ENCODE assay signal across 29 cellular contexts in genomic region chr14:61621444-61621843, GRCh38.
DNase-seq lines count a peak whose midpoint lies in the region; ATAC-seq, FAIRE-seq and TF ChIP-seq lines count a peak whose summit lies in the region.
"Had no signal": no experiment of that assay in that cellular context is flagged by ENCODE, and none has a peak within 500 bp of the region (broad histone marks: within the 10 kb centered on the region; RNA-seq: fewer than 3 reads in every experiment).

No MANE protein-coding gene starts in this region.

- intact Hi-C loops in natural killer cell (cut with micrococcal nuclease), result no loop called here
- intact Hi-C loops in GM12878 (cut with micrococcal nuclease; ENCODE audit: unreplicated experiment), result no loop called here
- intact Hi-C loops in thyroid gland (cut with DNase I), result no loop called here

- H3K4me2 ChIP-seq in GM12878 (ENCODE audit: control insufficient read depth, insufficient read depth), result no peak overlapping the region

- SMC1A ChIA-PET in GM12878 (lab: Charles Lee; ENCODE audit: uncharacterized antibody, unreplicated experiment), result interaction anchor here (1.0 to 2.7 kb wide), 8 partner anchors 8 to 68 kb away, joined by 3 to 9 read pairs (median 5); no protein-coding TSS in a partner anchor

- in situ Hi-C loops in GM12878 (cut with MboI), result no loop called here

- H4K20me1 ChIP-seq in GM12878 (ENCODE audit: control insufficient read depth, insufficient read depth), result no peaks in the 10 kb centered on the region

- RAD21 ChIA-PET in GM12878 (lab: Charles Lee; ENCODE audit: unreplicated experiment), result no interaction called here

- TF ChIP-seq EP300 in GM12878 (IDR thresholded peaks at IDR 0.05; ENCODE audit: borderline replicate concordance in 1 of 2, control insufficient read depth in 1 of 2, low read depth in 2 of 2, low read length in 2 of 2), result no peak

- H3K4me1 ChIP-seq in GM12878 (ENCODE audit: control insufficient read depth, insufficient read depth, low read length), result peaks cover 2% of the 10 kb centered on the region; the same call in 1 of the 2 replicates
- peaks cover 16 to 29% of the 10 kb centered on the region in 2 donors for H3K4me1 ChIP-seq in thyroid gland

- TF ChIP-seq CTCF in natural killer cell (IDR thresholded peaks at IDR 0.05), result no peak
- TF ChIP-seq CTCF in GM12878 (IDR thresholded peaks at IDR 0.05 in 2 of 3, conservative IDR thresholded peaks at IDR 0.05 in 1 of 3; ENCODE audit: control insufficient read depth in 2 of 3, extremely low read depth in 1 of 3, insufficient read depth in 1 of 3, low read depth in 3 of 3, low read length in 3 of 3), result no peak
- no peak for TF ChIP-seq CTCF in thyroid gland (IDR thresholded peaks at IDR 0.05)

- H3K36me3 ChIP-seq in GM12878 (ENCODE audit: control insufficient read depth in 2 of 2, insufficient read depth in 2 of 2, low read length in 1 of 2) (no peaks in the 10 kb centered on the region), thyroid gland (no peaks in the 10 kb centered on the region)
- H3K36me3 ChIP-seq: esophagus muscularis mucosa, SJSA1, stomach, transverse colon had no signal

- no peak overlapping the region for H3K27ac ChIP-seq in GM12878 (ENCODE audit: control insufficient read depth, insufficient read depth)
- no peak overlapping the region for H3K27ac ChIP-seq in thyroid gland
- H3K27ac ChIP-seq: SJSA1, transverse colon had no signal

- H3K9me3 Mint-ChIP-seq in natural killer cell treated with Interleukin-12 subunit alpha and Interleukin-12 subunit beta and Interleukin-15 and Interleukin-18, amount 100 ng/mL, for 72 hours, result peaks cover 14% of the 10 kb centered on the region
- H3K9me3 Mint-ChIP-seq in natural killer cell, result no peaks in the 10 kb centered on the region
- H3K9me3 Mint-ChIP-seq in stimulated activated naive CD8-positive, alpha-beta T cell treated with anti-CD3 and anti-CD28 coated beads, Interleukin-15, amount 100 ng/mL, for 72 hours, result peaks cover 4 to 19% of the 10 kb centered on the region in 2 donors
- H3K9me3 Mint-ChIP-seq: CD8-positive, alpha-beta T cell; endodermal cell; HFFc6 had no signal

- no peak overlapping the region for H2AFZ ChIP-seq in GM12878 (ENCODE audit: control insufficient read depth, low read depth, low read length)

- TF ChIP-seq POLR2A in GM12878 (IDR thresholded peaks at IDR 0.05; ENCODE audit: low read depth, low read length) (no peak), thyroid gland (IDR thresholded peaks at IDR 0.05) (no peak)

- H3K4me3 Mint-ChIP-seq in natural killer cell treated with Interleukin-12 subunit alpha and Interleukin-12 subunit beta and Interleukin-15 and Interleukin-18, amount 100 ng/mL, for 72 hours, result peak overlapping the region; percentile 66
- no peak overlapping the region for H3K4me3 Mint-ChIP-seq in natural killer cell
- H3K4me3 Mint-ChIP-seq in stimulated activated naive CD8-positive, alpha-beta T cell treated with anti-CD3 and anti-CD28 coated beads, Interleukin-15, amount 100 ng/mL, for 72 hours, result peak overlapping the region; percentile 24 to 30
- H3K4me3 Mint-ChIP-seq: CD8-positive, alpha-beta T cell; endodermal cell; HFFc6; T-helper 17 cell had no signal

- no peak overlapping the region for H3K9ac ChIP-seq in GM12878 (ENCODE audit: control insufficient read depth, insufficient read depth, low read length)

- no peaks in the 10 kb centered on the region for H3K79me2 ChIP-seq in GM12878 (ENCODE audit: control insufficient read depth, insufficient read depth, low read length)

- no TSS peak for BruUV-seq in GM12878 (replicated peaks; lab: Mats Ljungman, UMichigan)

- no peak for DNase-seq in activated CD4-positive, CD25-positive, alpha-beta regulatory T cell (lab: John Stamatoyannopoulos, UW)
- DNase-seq in natural killer cell treated with Interleukin-12 subunit alpha and Interleukin-12 subunit beta and Interleukin-15 and Interleukin-18, amount 100 ng/mL, for 72 hours (ENCODE audit: low spot score), result no peak
- DNase-seq in natural killer cell (no peak), GM12878 (ENCODE audit: low read depth, low spot score) (no peak), NCI-H1105 (lab: John Stamatoyannopoulos, UW) (no peak), thyroid gland (no peak)
- DNase-seq in stimulated activated naive CD8-positive, alpha-beta T cell treated with anti-CD3 and anti-CD28 coated beads, Interleukin-15, amount 100 ng/mL, for 72 hours, result peak in 1 of 2 donors; percentile 44
- DNase-seq: 8988T; AML-193; amygdala; CD8-positive, alpha-beta T cell; cortex of kidney; DMS153; endodermal cell; foreskin melanocyte; HFFc6; NCI-H1105 treated with DMSO at 0.1 percent for 48 hours; NCI-H2029; NCI-H526 treated with DMSO at 0.1 percent for 48 hours; nucleus accumbens; stomach; T-helper 17 cell; transverse colon had no signal

- no peaks in the 10 kb centered on the region for H3K9me3 ChIP-seq in GM12878 (replicated peaks; ENCODE audit: control insufficient read depth, insufficient read depth, low read length)
- no peaks in the 10 kb centered on the region for H3K9me3 ChIP-seq in thyroid gland
- H3K9me3 ChIP-seq: esophagus muscularis mucosa, SJSA1, stomach, transverse colon had no signal

- H3K27ac Mint-ChIP-seq in natural killer cell treated with Interleukin-12 subunit alpha and Interleukin-12 subunit beta and Interleukin-15 and Interleukin-18, amount 100 ng/mL, for 72 hours, result peak overlapping the region; percentile 84 to 98
- no peak overlapping the region for H3K27ac Mint-ChIP-seq in natural killer cell
- peak overlapping the region in 1 of 2 donors; percentile 84 for H3K27ac Mint-ChIP-seq in stimulated activated naive CD8-positive, alpha-beta T cell treated with anti-CD3 and anti-CD28 coated beads, Interleukin-15, amount 100 ng/mL, for 72 hours
- H3K27ac Mint-ChIP-seq: CD8-positive, alpha-beta T cell; endodermal cell; T-helper 17 cell had no signal

- ATAC-seq in activated CD4-positive, CD25-positive, alpha-beta regulatory T cell treated with anti-CD3 and anti-CD28 coated beads, Interleukin-2, amount 50 U/mL, for 24 hours, result peak; percentile 28 to 47
- ATAC-seq in natural killer cell treated with Interleukin-12 subunit alpha and Interleukin-12 subunit beta and Interleukin-15 and Interleukin-18, amount 100 ng/mL, for 72 hours, result no peak
- no peak for ATAC-seq in natural killer cell
- ATAC-seq in GM12878, result peak; percentile 23; the same call in 2 of the 3 replicates
- ATAC-seq in stimulated activated naive CD8-positive, alpha-beta T cell treated with anti-CD3 and anti-CD28 coated beads, Interleukin-15, amount 100 ng/mL, for 72 hours, result peak; percentile 67
- ATAC-seq: CD8-positive, alpha-beta T cell; left lobe of liver; Panc1; T-helper 17 cell had no signal

- CTCF ChIA-PET in GM12878 (lab: Yijun Ruan, JAX), result interaction anchor here (2.1 kb wide), 1 partner anchor 9 kb away, joined by 6 read pairs; no protein-coding TSS in a partner anchor

- 44% methylated on average over 7 of the region's 7 CpGs for WGBS in GM12878 (ENCODE audit: insufficient coverage, insufficient replicate concordance, low lambda C conversion rate, missing lambda C conversion rate)
- WGBS in thyroid gland, 2 donors, result 81 to 82% methylated on average over 7 of the region's 7 CpGs

- peaks cover 15% of the 10 kb centered on the region for H3K36me3 Mint-ChIP-seq in natural killer cell treated with Interleukin-12 subunit alpha and Interleukin-12 subunit beta and Interleukin-15 and Interleukin-18, amount 100 ng/mL, for 72 hours
- H3K36me3 Mint-ChIP-seq in natural killer cell, result no peaks in the 10 kb centered on the region
- H3K36me3 Mint-ChIP-seq: CD8-positive, alpha-beta T cell had no signal

- H3K27me3 ChIP-seq in GM12878 (replicated peaks in 1 of 2; ENCODE audit: control insufficient read depth in 2 of 2, insufficient read depth in 2 of 2, low read length in 1 of 2) (no peaks in the 10 kb centered on the region), thyroid gland (no peaks in the 10 kb centered on the region)
- H3K27me3 ChIP-seq: esophagus muscularis mucosa, SJSA1, stomach, transverse colon had no signal

- no peak for FAIRE-seq in GM12878 (lab: Jason Lieb, UNC)
- FAIRE-seq: G401.6 had no signal

- no peak for TF ChIP-seq RAD21 in GM12878 (IDR thresholded peaks at IDR 0.05; ENCODE audit: insufficient read depth, low read depth, low read length)

- H3K27me3 Mint-ChIP-seq in natural killer cell treated with Interleukin-12 subunit alpha and Interleukin-12 subunit beta and Interleukin-15 and Interleukin-18, amount 100 ng/mL, for 72 hours, result no peaks in the 10 kb centered on the region
- peaks cover 0 to 4% of the 10 kb centered on the region in 2 donors for H3K27me3 Mint-ChIP-seq in natural killer cell (ENCODE audit: low read depth in 2 of 2)
- no peaks in the 10 kb centered on the region for H3K27me3 Mint-ChIP-seq in stimulated activated naive CD8-positive, alpha-beta T cell treated with anti-CD3 and anti-CD28 coated beads, Interleukin-15, amount 100 ng/mL, for 72 hours
- H3K27me3 Mint-ChIP-seq: T-helper 17 cell had no signal

- POLR2A ChIA-PET in GM12878 (lab: Charles Lee), result interaction anchor here (0.9 to 1.6 kb wide), 2 partner anchors 10 to 23 kb away, joined by 4 to 5 read pairs; no protein-coding TSS in a partner anchor

- H3K4me3 ChIP-seq in GM12878, result no peak overlapping the region
- H3K4me3 ChIP-seq in thyroid gland (replicated peaks in 1 of 3), result no peak overlapping the region
- H3K4me3 ChIP-seq: esophagus muscularis mucosa, SJSA1, stomach, transverse colon had no signal

- peaks cover 56 to 66% of the 10 kb centered on the region in 2 donors for H3K4me1 Mint-ChIP-seq in natural killer cell treated with Interleukin-12 subunit alpha and Interleukin-12 subunit beta and Interleukin-15 and Interleukin-18, amount 100 ng/mL, for 72 hours (ENCODE audit: low read depth in 2 of 2)
- H3K4me1 Mint-ChIP-seq in natural killer cell, result no peaks in the 10 kb centered on the region
- peaks cover 67% of the 10 kb centered on the region for H3K4me1 Mint-ChIP-seq in stimulated activated naive CD8-positive, alpha-beta T cell treated with anti-CD3 and anti-CD28 coated beads, Interleukin-15, amount 100 ng/mL, for 72 hours

TF ChIP-seq in GM12878, 131 proteins besides CTCF, POLR2A, EP300 and RAD21 (continues in another document):
- TF ChIP-seq ZNF207 (IDR thresholded peaks at IDR 0.05; ENCODE audit: borderline replicate concordance), result no peak
- no peak for TF ChIP-seq TAF1 (IDR thresholded peaks at IDR 0.05; ENCODE audit: borderline replicate concordance, low read depth, low read length)

Comparison
In these comparisons a context has a peak if more than half of its experiments do, and no peak if none do; other contexts are left out.
1. H3K27ac Mint-ChIP-seq: peak in natural killer cell treated with Interleukin-12 subunit alpha and Interleukin-12 subunit beta and Interleukin-15 and Interleukin-18, amount 100 ng/mL, for 72 hours (2 of 2); none in natural killer cell (0 of 2).
2. ATAC-seq: peak in activated CD4-positive, CD25-positive, alpha-beta regulatory T cell treated with anti-CD3 and anti-CD28 coated beads, Interleukin-2, amount 50 U/mL, for 24 hours (2 of 2), GM12878 (single experiment) and stimulated activated naive CD8-positive, alpha-beta T cell treated with anti-CD3 and anti-CD28 coated beads, Interleukin-15, amount 100 ng/mL, for 72 hours (single experiment); none in natural killer cell treated with Interleukin-12 subunit alpha and Interleukin-12 subunit beta and Interleukin-15 and Interleukin-18, amount 100 ng/mL, for 72 hours (0 of 2) and natural killer cell (0 of 3).